Comparison of ENCODE assay signal across 10 cellular contexts in the genomic region with DNA sequence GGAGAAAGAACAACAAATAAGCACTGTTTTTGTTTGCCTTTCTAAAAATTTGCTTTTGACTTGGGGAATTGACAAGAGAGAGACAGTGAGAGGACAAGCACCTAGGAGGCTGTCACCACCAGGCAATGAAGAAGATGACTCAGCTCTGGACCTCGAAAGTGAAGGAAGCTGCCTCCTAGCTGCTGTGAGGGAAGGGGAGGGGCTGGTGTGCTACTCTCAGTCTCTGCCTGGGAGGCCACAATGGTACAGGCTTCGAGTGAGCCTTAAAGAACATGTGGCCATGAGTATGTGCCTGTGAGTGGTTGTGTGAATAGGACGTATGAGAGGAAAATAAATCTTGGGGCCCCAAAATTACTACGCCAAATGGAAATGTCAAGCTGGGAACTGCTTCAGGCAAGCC. TPM values are rescaled to one million over a fixed set of nuclear protein-coding genes. Genes with fewer than 3 reads are reported as not detected.
DNase-seq lines count a peak whose midpoint lies in the region; ATAC-seq and TF ChIP-seq lines count a peak whose summit lies in the region.
"Had no signal": no experiment of that assay in that cellular context is flagged by ENCODE, and none has a peak within 500 bp of the region (broad histone marks: within the 10 kb centered on the region; RNA-seq: fewer than 3 reads in every experiment).

No MANE protein-coding gene starts in this region.

- no peaks in the 10 kb centered on the region for H3K9me3 Mint-ChIP-seq in Caco-2 (ENCODE audit: unreplicated experiment)
- H3K9me3 Mint-ChIP-seq: brain had no signal

- H3K4me1 Mint-ChIP-seq in Caco-2 (ENCODE audit: low read depth, unreplicated experiment), result peaks cover 6% of the 10 kb centered on the region

- H3K27me3 ChIP-seq in Caco-2 (replicated peaks; ENCODE audit: control insufficient read depth, insufficient read depth, low read length) (no peaks in the 10 kb centered on the region), tibial artery (no peaks in the 10 kb centered on the region)

- no peaks in the 10 kb centered on the region for H3K27me3 Mint-ChIP-seq in Caco-2 (ENCODE audit: insufficient read depth, unreplicated experiment)

- H3K27ac ChIP-seq in tibial artery, result no peak overlapping the region
- H3K27ac ChIP-seq: HL-60 had no signal

- TF ChIP-seq CTCF in Caco-2 (IDR thresholded peaks at IDR 0.05; ENCODE audit: insufficient read depth in 1 of 2, low read depth in 1 of 2, low read length in 1 of 2, severe bottlenecking in 1 of 2, unreplicated experiment in 1 of 2) (no peak), foreskin fibroblast (IDR thresholded peaks at IDR 0.05; ENCODE audit: low read depth, low read length) (no peak), tibial artery (IDR thresholded peaks at IDR 0.05) (no peak)

- H3K36me3 ChIP-seq in Caco-2 (ENCODE audit: control insufficient read depth, insufficient read depth, low read length) (no peaks in the 10 kb centered on the region), tibial artery (no peaks in the 10 kb centered on the region)

- H3K4me1 ChIP-seq in Caco-2, result peaks cover 8% of the 10 kb centered on the region; the same call in 1 of the 2 replicates
- H3K4me1 ChIP-seq in tibial artery, result peaks cover 0 to 4% (median 0%) of the 10 kb centered on the region in 4 donors

- intact Hi-C loops in Caco-2 (cut with micrococcal nuclease; ENCODE audit: unreplicated experiment) (loop anchor here (10.0 kb wide), 2 partner anchors 232 to 1562 kb away; a partner anchor contains a TSS), tibial artery (cut with DNase I; ENCODE audit: low total_unique reads) (no loop called here)

- ATAC-seq in GM19328 (IDR thresholded peaks at IDR 0.05; ENCODE audit: unreplicated experiment), result peak; percentile 96
- ATAC-seq in HG03064 (IDR thresholded peaks at IDR 0.05; ENCODE audit: low read depth, unreplicated experiment), result peak; percentile 98

- no peak overlapping the region for H3K27ac Mint-ChIP-seq in Caco-2 (ENCODE audit: unreplicated experiment)
- H3K27ac Mint-ChIP-seq: brain had no signal

- no TSS peak for BruUV-seq in Caco-2 (replicated peaks; lab: Mats Ljungman, UMichigan)

- H3K36me3 Mint-ChIP-seq in Caco-2 (ENCODE audit: insufficient read depth, unreplicated experiment), result no peaks in the 10 kb centered on the region
- H3K36me3 Mint-ChIP-seq: brain had no signal

- H3K9me3 ChIP-seq in Caco-2 (no peaks in the 10 kb centered on the region), tibial artery (no peaks in the 10 kb centered on the region)

- no peak overlapping the region for H3K4me3 Mint-ChIP-seq in Caco-2 (ENCODE audit: unreplicated experiment)
- H3K4me3 Mint-ChIP-seq: brain had no signal

- POLR2A ChIA-PET in Caco-2 (lab: Charles Lee), result no interaction called here

- H3K4me3 ChIP-seq in Caco-2 (ENCODE audit: low read depth, low read length) (no peak overlapping the region), foreskin fibroblast (ENCODE audit: low read depth in 1 of 2, low read length in 2 of 2) (no peak overlapping the region), tibial artery (no peak overlapping the region)

- CTCF ChIA-PET in Caco-2 (lab: Charles Lee), result no interaction called here

- DNase-seq in Caco-2 (peak; percentile 17 to 51), SIG-M5 treated with dmso at 0.1 percent for 504 hours (lab: John Stamatoyannopoulos, UW; ENCODE audit: unreplicated experiment) (peak; percentile 89), foreskin fibroblast (peak; percentile 36 to 59), NCI-H446 (lab: John Stamatoyannopoulos, UW) (no peak), tibial artery (no peak), NCI-H510A treated with DMSO at 0.1 percent for 48 hours (lab: John Stamatoyannopoulos, UW) (no peak)

RNA-seq across cellular contexts. Expression of a gene that starts 7.1 kb away (rescaled TPM):
- total RNA-seq in Caco-2 (2022), result 31.9 and 39.2 TPM in 2 replicates

RNA-seq across cellular contexts. Expression of a gene that starts 24.3 kb away (rescaled TPM):
- not detected in 2 replicates for total RNA-seq in Caco-2 (2022)

Comparison
In these comparisons a context has a peak if more than half of its experiments do, and no peak if none do; other contexts are left out.
1. DNase-seq: peak in Caco-2 (2 of 2), SIG-M5 treated with dmso at 0.1 percent for 504 hours (single experiment) and foreskin fibroblast (2 of 2); none in NCI-H446 (0 of 2), tibial artery (0 of 2) and NCI-H510A treated with DMSO at 0.1 percent for 48 hours (single experiment).